In genomic region chr7:33276325-33276724, GRCh38 we compare ENCODE assay signal across 12 cellular contexts.
DNase-seq lines count a peak whose midpoint lies in the region; ATAC-seq and TF ChIP-seq lines count a peak whose summit lies in the region.
"Had no signal": no experiment of that assay in that cellular context is flagged by ENCODE, and none has a peak within 500 bp of the region (broad histone marks: within the 10 kb centered on the region; RNA-seq: fewer than 3 reads in every experiment).

No MANE protein-coding gene starts in this region.

- H3K9me2 ChIP-seq in MM.1S (replicated peaks; ENCODE audit: insufficient read depth, low read length): no peaks in the 10 kb centered on the region

- TF ChIP-seq EP300 in stomach (IDR thresholded peaks at IDR 0.05): no peak

- intact Hi-C loops in dorsolateral prefrontal cortex (cut with DNase I) (no loop called here), stomach (cut with DNase I; ENCODE audit: low total_unique reads) (no loop called here)

- H3K4me3 ChIP-seq in MM.1S (ENCODE audit: low read length) (no peak overlapping the region), dorsolateral prefrontal cortex (no peak overlapping the region), stomach (no peak overlapping the region)

- no peaks in the 10 kb centered on the region for H3F3A ChIP-seq in MM.1S (ENCODE audit: insufficient read depth, low read length)

- TF ChIP-seq CTCF in MM.1S (IDR thresholded peaks at IDR 0.05; ENCODE audit: low read length) (no peak), dorsolateral prefrontal cortex (IDR thresholded peaks at IDR 0.05 in 54 of 56, conservative IDR thresholded peaks at IDR 0.05 in 2 of 56; ENCODE audit: low read depth in 1 of 56, partially characterized antibody in 56 of 56) (no peak), stomach (IDR thresholded peaks at IDR 0.05) (no peak)

- peak; percentile 80 for ATAC-seq in HG02938 (IDR thresholded peaks at IDR 0.05; ENCODE audit: unreplicated experiment)

- H3K36me3 ChIP-seq in MM.1S (replicated peaks; ENCODE audit: insufficient read depth, low read length): no peaks in the 10 kb centered on the region; the same call in 1 of the 2 replicates
- peaks cover 9 to 41% (median 20%) of the 10 kb centered on the region in 4 donors for H3K36me3 ChIP-seq in stomach

- H3K9me3 ChIP-seq in MM.1S (replicated peaks; ENCODE audit: insufficient read depth, low read length) (no peaks in the 10 kb centered on the region), stomach (peaks cover 9 to 30% (median 22%) of the 10 kb centered on the region in 4 donors)

- no peaks in the 10 kb centered on the region for H3K27me3 ChIP-seq in MM.1S (replicated peaks; ENCODE audit: insufficient read depth, low read length)
- H3K27me3 ChIP-seq in dorsolateral prefrontal cortex: no peaks in the 10 kb centered on the region
- no peaks in the 10 kb centered on the region for H3K27me3 ChIP-seq in stomach

- no peaks in the 10 kb centered on the region for H4K20me1 ChIP-seq in MM.1S (ENCODE audit: insufficient read depth, low read length)

- H3K27ac ChIP-seq in MM.1S (ENCODE audit: low read length) (no peak overlapping the region), dorsolateral prefrontal cortex (no peak overlapping the region), stomach (no peak overlapping the region)

- no peaks in the 10 kb centered on the region for H3K79me2 ChIP-seq in MM.1S (ENCODE audit: low read length)

- no peaks in the 10 kb centered on the region for H3K4me1 ChIP-seq in MM.1S (ENCODE audit: low read length)
- H3K4me1 ChIP-seq in stomach: no peaks in the 10 kb centered on the region

- H3K9ac ChIP-seq in MM.1S (ENCODE audit: low read length): no peak overlapping the region

- 90 to 96% (median 94%) methylated on average over 3 of the region's 3 CpGs for WGBS in stomach, 5 donors

- H2AFZ ChIP-seq in MM.1S (ENCODE audit: low read length): no peak overlapping the region

- peak; percentile 16 for DNase-seq in MM.1S
- DNase-seq in RPMI8226: peak; percentile 6
- no peak for DNase-seq in NCI-H2029 (lab: John Stamatoyannopoulos, UW)
- DNase-seq in dorsolateral prefrontal cortex: no peak
- DNase-seq in stomach: no peak
- DNase-seq in middle frontal gyrus (ENCODE audit: extremely low spot score, low spot score): no peak
- DNase-seq: C1 segment of cervical spinal cord; Calu3; CD4-positive, alpha-beta T cell; DMS 273 treated with DMSO at 0.1 percent for 48 hours; IMR-90 had no signal

- no peak for TF ChIP-seq POLR2A in stomach (IDR thresholded peaks at IDR 0.05)

- H3K4me2 ChIP-seq in MM.1S (ENCODE audit: low read depth, low read length): no peak overlapping the region

Comparison
In these comparisons a context has a peak if more than half of its experiments do, and no peak if none do; other contexts are left out.
1. DNase-seq: peak in MM.1S (single experiment) and RPMI8226 (single experiment); none in NCI-H2029 (single experiment), dorsolateral prefrontal cortex (0 of 10), stomach (single experiment) and middle frontal gyrus (single experiment).